In genomic region chr19:13774217-13775191, GRCh38 we compare ENCODE assay signal across 1 cellular context.
TF ChIP-seq lines count a peak whose summit lies in the region.

C19orf53 (plus strand) TSS chr19:13774456; CDS start chr19:13774478, 22 bp downstream.

TF ChIP-seq in K562, 482 proteins besides CTCF, POLR2A, EP300 and RAD21 (continued from another document and continues in another):
- TF ChIP-seq ZBTB40 (IDR thresholded peaks at IDR 0.05) (peak; percentile 99), ZBTB40 (CRISPR knock-in tag; IDR thresholded peaks at IDR 0.05) (no peak), RHOXF2B (CRISPR knock-in tag; conservative IDR thresholded peaks at IDR 0.05) (no peak), HMGN3 (IDR thresholded peaks at IDR 0.05; ENCODE audit: borderline replicate concordance, extremely low read depth, insufficient read length, low read depth, low read length) (peak; percentile 71), ATF7 (IDR thresholded peaks at IDR 0.05) (peak; percentile 77), STAT6 (CRISPR knock-in tag; IDR thresholded peaks at IDR 0.05) (no peak), DNMT1 (IDR thresholded peaks at IDR 0.05) (peak; percentile 91; the same call in 1 of the 2 replicates), HMG20A (CRISPR knock-in tag; conservative IDR thresholded peaks at IDR 0.05) (no peak), ZNF324 (CRISPR knock-in tag; IDR thresholded peaks at IDR 0.05) (no peak), CSDE1 (IDR thresholded peaks at IDR 0.05) (0 out of 4 replicates have a peak, but pooled peaks of 1 of the 2 experiments have one; percentile 35), ELK3 (CRISPR knock-in tag; IDR thresholded peaks at IDR 0.05) (no peak), PPARD (CRISPR knock-in tag; IDR thresholded peaks at IDR 0.05) (no peak), CHCHD3 (CRISPR knock-in tag; IDR thresholded peaks at IDR 0.05) (no peak), SP1 (CRISPR knock-in tag; IDR thresholded peaks at IDR 0.05) (peak; percentile 94), BHLHE40 (IDR thresholded peaks at IDR 0.05; ENCODE audit: low read length) (peak; percentile 83), MIER1 (IDR thresholded peaks at IDR 0.05; ENCODE audit: low read depth) (peak; percentile 54; the same call in 1 of the 2 replicates), KLF6 (CRISPR knock-in tag; IDR thresholded peaks at IDR 0.05; ENCODE audit: borderline replicate concordance) (peak; percentile 59; the same call in 1 of the 2 replicates), SMARCE1 (IDR thresholded peaks at IDR 0.05) (peak; percentile 45; the same call in 1 of the 2 replicates), E2F6 (IDR thresholded peaks at IDR 0.05; ENCODE audit: borderline replicate concordance in 1 of 2, extremely low read depth in 1 of 2, insufficient read depth in 1 of 2, insufficient read length in 1 of 2, low read depth in 1 of 2, low read length in 1 of 2, poor library complexity in 1 of 2, severe bottlenecking in 1 of 2) (peak in 1 of 2 experiments; percentile 17), LCOR (CRISPR knock-in tag; IDR thresholded peaks at IDR 0.05) (no peak; the same call in 1 of the 2 replicates), DMBX1 (CRISPR knock-in tag; IDR thresholded peaks at IDR 0.05; ENCODE audit: borderline replicate concordance) (no peak; the same call in 1 of the 2 replicates), RAD51 (IDR thresholded peaks at IDR 0.05; ENCODE audit: borderline replicate concordance, low read depth) (no peak), ZNF444 (CRISPR knock-in tag; IDR thresholded peaks at IDR 0.05) (no peak), ZNF253 (CRISPR knock-in tag; conservative IDR thresholded peaks at IDR 0.05) (no peak), HDAC6 (IDR thresholded peaks at IDR 0.05; ENCODE audit: low read depth, low read length) (peak; percentile 87; the same call in 1 of the 2 replicates), ZNF146 (CRISPR knock-in tag; IDR thresholded peaks at IDR 0.05; ENCODE audit: unreplicated experiment) (no peak), ZNF3 (CRISPR knock-in tag; IDR thresholded peaks at IDR 0.05) (no peak), PBX2 (CRISPR knock-in tag; IDR thresholded peaks at IDR 0.05; ENCODE audit: low read depth) (no peak), PBX2 (tag; conservative IDR thresholded peaks at IDR 0.05; ENCODE audit: low read depth) (no peak), ASH1L (IDR thresholded peaks at IDR 0.05; ENCODE audit: borderline replicate concordance, low read depth, partially characterized antibody) (peak; percentile 81), PHF8 (IDR thresholded peaks at IDR 0.05; ENCODE audit: borderline replicate concordance, low read length) (peak; percentile 94), SLC30A9 (CRISPR knock-in tag; IDR thresholded peaks at IDR 0.05) (no peak), KDM1A (IDR thresholded peaks at IDR 0.05) (peak in 1 of 2 experiments; percentile 85; a peak in 1 of 4 replicates), SMARCA4 (IDR thresholded peaks at IDR 0.05) (peak; percentile 38), CHD2 (IDR thresholded peaks at IDR 0.05; ENCODE audit: low read depth, low read length) (peak; percentile 71), ZNF57 (CRISPR knock-in tag; IDR thresholded peaks at IDR 0.05) (no peak), KLF16 (IDR thresholded peaks at IDR 0.05) (no peak), PCBP1 (IDR thresholded peaks at IDR 0.05; ENCODE audit: low read depth, low read length, poor library complexity, severe bottlenecking) (peak; percentile 70), PKNOX1 (IDR thresholded peaks at IDR 0.05) (peak; percentile 56; the same call in 1 of the 2 replicates), E2F4 (CRISPR knock-in tag; IDR thresholded peaks at IDR 0.05; ENCODE audit: low read depth) (no peak; the same call in 1 of the 2 replicates), ZNF436 (CRISPR knock-in tag; IDR thresholded peaks at IDR 0.05) (no peak), CREBBP (IDR thresholded peaks at IDR 0.05; ENCODE audit: low read depth, low read length) (no peak), TFAM (CRISPR knock-in tag; conservative IDR thresholded peaks at IDR 0.05) (no peak), RBM15 (IDR thresholded peaks at IDR 0.05; ENCODE audit: insufficient read depth, low read length) (no peak), ZNF764 (CRISPR knock-in tag; IDR thresholded peaks at IDR 0.05; ENCODE audit: low read depth) (no peak), TEAD4 (IDR thresholded peaks at IDR 0.05; ENCODE audit: low read length) (no peak), TEAD4 (CRISPR knock-in tag; IDR thresholded peaks at IDR 0.05; ENCODE audit: borderline replicate concordance) (0 out of 2 replicates have a peak, but pooled peaks have one; percentile 30), THRB (CRISPR knock-in tag; conservative IDR thresholded peaks at IDR 0.05) (no peak)
